Comparison of ENCODE assay signal across 7 cellular contexts in the genomic region with DNA sequence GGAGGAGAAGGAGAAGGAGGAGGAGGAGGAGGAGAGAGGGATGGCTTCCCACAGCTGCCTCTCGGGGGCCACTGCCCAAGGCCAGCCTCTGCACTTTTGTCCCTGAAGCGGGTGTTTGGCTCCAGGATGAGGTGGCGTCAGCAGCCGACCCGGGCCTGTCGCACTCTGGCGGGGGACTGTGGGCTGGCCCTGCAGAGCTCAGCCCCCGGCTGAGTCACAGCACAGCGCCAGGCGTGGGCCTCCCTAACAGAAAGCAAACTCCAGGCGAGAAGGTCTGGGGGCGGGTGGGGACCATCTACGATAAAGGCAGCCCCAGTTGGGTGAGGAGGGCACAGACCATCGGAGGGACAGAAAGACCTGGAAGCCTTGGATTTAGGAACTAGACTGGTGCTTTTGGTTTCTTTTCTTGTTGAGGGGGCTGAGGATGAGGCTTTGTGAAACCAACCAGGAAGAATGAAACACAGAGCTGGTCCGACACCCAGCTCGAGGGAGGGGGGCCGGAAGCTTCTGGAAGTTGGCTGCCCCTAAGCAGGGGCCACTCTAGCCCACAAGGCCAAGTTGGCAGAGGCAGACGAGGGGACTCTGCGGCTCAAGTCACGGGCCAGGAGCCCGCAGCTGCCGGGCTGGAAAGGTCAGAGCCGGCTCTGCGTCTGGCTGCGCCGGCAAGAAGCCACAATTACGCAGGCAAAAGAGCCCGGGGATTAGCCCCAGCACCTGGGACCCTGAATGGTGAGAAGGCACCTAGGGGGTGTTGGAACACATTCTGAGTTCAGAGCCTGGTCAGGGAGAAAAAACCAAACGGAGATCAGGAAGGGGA.
A peak's percentile ranks its signal among the peaks of the same experiment; 100 is the strongest.
DNase-seq lines count a peak whose midpoint lies in the region; ATAC-seq and TF ChIP-seq lines count a peak whose summit lies in the region.

No MANE protein-coding gene starts in this region.

- in situ Hi-C loops in GM13977 (cut with MboI; ENCODE audit: low pct_unique_long_range_greater_than_20kb, low sequenced_read_pairs, unreplicated experiment) (no loop called here), astrocyte of the cerebellum (cut with HindIII; ENCODE audit: low sequenced_read_pairs) (no loop called here)

- TF ChIP-seq CTCF in GM13977 (IDR thresholded peaks at IDR 0.05; ENCODE audit: extremely low read depth, insufficient read depth, missing control alignments) (no peak), astrocyte of the cerebellum (IDR thresholded peaks at IDR 0.05; ENCODE audit: low read depth, low read length, missing control alignments) (no peak)

- peak overlapping the region; percentile 11 for H3K4me3 ChIP-seq in astrocyte of the cerebellum (ENCODE audit: low read depth, low read length)

- no peak for ATAC-seq in GM18517 (IDR thresholded peaks at IDR 0.05; ENCODE audit: unreplicated experiment)

- DNase-seq in GM13977 (ENCODE audit: low spot score) (peak; percentile 92), HUDEP-2 (lab: John Stamatoyannopoulos, UW; ENCODE audit: unreplicated experiment in 76 of 76) (peak in 68 of 76 experiments; percentile 33 to 94 (median 72)), T1000 (lab: John Stamatoyannopoulos, UW) (peak; percentile 33), astrocyte of the cerebellum (ENCODE audit: low read depth) (no peak), hypothalamus (lab: John Stamatoyannopoulos, UW) (peak in 50 of 51 donors; percentile 34 to 92 (median 74)), retina (peak; percentile 82)
